In the genomic region with DNA sequence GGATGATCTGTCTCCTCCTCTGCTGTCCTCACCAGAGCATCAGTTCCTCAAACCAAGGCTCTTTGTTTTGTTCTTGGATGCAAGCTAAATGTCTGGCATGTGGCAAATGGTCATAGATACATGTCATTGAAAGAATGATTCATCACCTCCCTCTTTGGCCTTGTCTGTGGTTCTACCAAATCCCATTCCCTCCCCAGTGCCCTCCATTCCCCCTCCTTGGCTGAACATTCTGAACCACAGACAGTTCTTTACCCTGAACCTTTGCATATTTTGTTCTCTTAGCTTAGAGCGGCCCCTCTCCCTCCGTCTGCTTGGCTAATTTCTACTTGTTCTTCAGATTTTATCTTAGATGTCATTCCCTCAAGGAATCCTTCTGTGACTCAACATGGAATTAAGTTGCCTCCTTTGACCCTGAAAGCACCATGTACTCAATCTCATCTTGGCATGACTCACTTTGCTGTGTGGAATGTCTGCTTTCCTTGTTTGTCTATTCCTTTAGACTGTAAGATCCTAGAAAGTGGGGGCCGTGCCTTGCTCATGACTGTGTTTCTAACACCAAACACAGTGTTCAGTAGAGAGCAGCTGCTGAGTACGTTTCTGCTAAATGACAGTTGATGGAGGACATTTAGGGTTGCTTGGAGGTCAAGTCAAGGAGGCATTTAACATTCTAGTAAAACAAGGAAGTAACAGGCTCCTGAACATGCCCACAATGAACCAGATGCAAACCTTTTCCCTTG, we compare ENCODE assay signal across 9 cellular contexts. TPM values are rescaled to one million over a fixed set of nuclear protein-coding genes. Genes with fewer than 3 reads are reported as not detected.
DNase-seq lines count a peak whose midpoint lies in the region; ATAC-seq, FAIRE-seq and TF ChIP-seq lines count a peak whose summit lies in the region.
"Had no signal": no experiment of that assay in that cellular context is flagged by ENCODE, and none has a peak within 500 bp of the region (broad histone marks: within the 10 kb centered on the region; RNA-seq: fewer than 3 reads in every experiment).

No MANE protein-coding gene starts in this region.

- intact Hi-C loops in left cardiac atrium (cut with DNase I), result no loop called here

- no peak overlapping the region for H3K4me3 ChIP-seq in neural progenitor cell

- TF ChIP-seq CTCF in neural progenitor cell (IDR thresholded peaks at IDR 0.05), result no peak

- peak overlapping the region; percentile 74 for H3K27ac Mint-ChIP-seq in stimulated activated effector memory CD8-positive, alpha-beta T cell treated with anti-CD3 and anti-CD28 coated beads, Interleukin-12 subunit alpha, Interleukin-12 subunit beta, amount 100 ng/mL, for 72 hours
- H3K27ac Mint-ChIP-seq in neural progenitor cell, result no peak overlapping the region

- no peak overlapping the region for H3K9ac ChIP-seq in neural progenitor cell

- no peaks in the 10 kb centered on the region for H3K36me3 ChIP-seq in neural progenitor cell

- no peak overlapping the region for H3K27ac ChIP-seq in neural progenitor cell

- ATAC-seq in left cardiac atrium, result peak; percentile 56 to 91
- no peak for ATAC-seq in stimulated activated effector memory CD8-positive, alpha-beta T cell treated with anti-CD3 and anti-CD28 coated beads, Interleukin-12 subunit alpha, Interleukin-12 subunit beta, amount 100 ng/mL, for 72 hours
- no peak for ATAC-seq in GM18498 (IDR thresholded peaks at IDR 0.05; ENCODE audit: unreplicated experiment)

- H3K9me3 Mint-ChIP-seq in stimulated activated effector memory CD8-positive, alpha-beta T cell treated with anti-CD3 and anti-CD28 coated beads, Interleukin-12 subunit alpha, Interleukin-12 subunit beta, amount 100 ng/mL, for 72 hours, result no peaks in the 10 kb centered on the region
- no peaks in the 10 kb centered on the region for H3K9me3 Mint-ChIP-seq in neural progenitor cell

- peaks cover 68% of the 10 kb centered on the region for H3K4me1 Mint-ChIP-seq in stimulated activated effector memory CD8-positive, alpha-beta T cell treated with anti-CD3 and anti-CD28 coated beads, Interleukin-12 subunit alpha, Interleukin-12 subunit beta, amount 100 ng/mL, for 72 hours
- H3K4me1 Mint-ChIP-seq in neural progenitor cell, result peaks cover 41% of the 10 kb centered on the region

- H3K4me3 Mint-ChIP-seq in stimulated activated effector memory CD8-positive, alpha-beta T cell treated with anti-CD3 and anti-CD28 coated beads, Interleukin-12 subunit alpha, Interleukin-12 subunit beta, amount 100 ng/mL, for 72 hours, result peak overlapping the region; percentile 52
- H3K4me3 Mint-ChIP-seq in neural progenitor cell, result no peak overlapping the region

- peaks cover 8% of the 10 kb centered on the region for H3K27me3 Mint-ChIP-seq in neural progenitor cell (ENCODE audit: insufficient read depth, low read depth)

- H3K4me1 ChIP-seq in neural progenitor cell, result peaks cover 13% of the 10 kb centered on the region

- H3K27me3 ChIP-seq in neural progenitor cell, result no peaks in the 10 kb centered on the region

- H3K4me2 ChIP-seq in neural progenitor cell, result no peak overlapping the region

- H3K79me2 ChIP-seq in neural progenitor cell (ENCODE audit: low read depth), result no peaks in the 10 kb centered on the region

- peak; percentile 75 for FAIRE-seq in TTC549 (lab: Jason Lieb, UNC)
- FAIRE-seq: A204.1 had no signal

- peak; percentile 21 for DNase-seq in NCI-H2227 (lab: John Stamatoyannopoulos, UW; ENCODE audit: unreplicated experiment)
- DNase-seq in NCI-H2227 treated with DMSO at 0.1 percent for 48 hours (lab: John Stamatoyannopoulos, UW), result no peak
- peak; percentile 42 for DNase-seq in left cardiac atrium
- no peak for DNase-seq in stimulated activated effector memory CD8-positive, alpha-beta T cell treated with anti-CD3 and anti-CD28 coated beads, Interleukin-12 subunit alpha, Interleukin-12 subunit beta, amount 100 ng/mL, for 72 hours (ENCODE audit: low spot score in 2 of 2)
- no peak for DNase-seq in neural progenitor cell (ENCODE audit: low spot score)
- DNase-seq in stimulated activated CD4-positive, alpha-beta T cell treated with anti-CD3 and anti-CD28 coated beads, Interleukin-2, amount 100 ng/mL, for 48 hours, result no peak

- H2AFZ ChIP-seq in neural progenitor cell (replicated peaks), result no peak overlapping the region

- H3F3A ChIP-seq in neural progenitor cell (ENCODE audit: low read depth), result no peaks in the 10 kb centered on the region

- no peaks in the 10 kb centered on the region for H3K9me3 ChIP-seq in neural progenitor cell (ENCODE audit: low read depth)

- peaks cover 50% of the 10 kb centered on the region for H3K36me3 Mint-ChIP-seq in stimulated activated effector memory CD8-positive, alpha-beta T cell treated with anti-CD3 and anti-CD28 coated beads, Interleukin-12 subunit alpha, Interleukin-12 subunit beta, amount 100 ng/mL, for 72 hours
- H3K36me3 Mint-ChIP-seq in neural progenitor cell, result no peaks in the 10 kb centered on the region

- no peaks in the 10 kb centered on the region for H4K20me1 ChIP-seq in neural progenitor cell (ENCODE audit: low read depth)

RNA-seq across cellular contexts. Expression of a gene that starts 8.1 kb away (rescaled TPM):
- total RNA-seq in left cardiac atrium, result 10 to 100 TPM; 12.8 to 26.9 TPM
- total RNA-seq in neural progenitor cell (ENCODE audit: low replicate concordance), result not detected in 2 replicates

Comparison
In these comparisons a context has a peak if more than half of its experiments do, and no peak if none do; other contexts are left out.
1. DNase-seq: peak in NCI-H2227 (single experiment) and left cardiac atrium (single experiment); none in NCI-H2227 treated with DMSO at 0.1 percent for 48 hours (single experiment), stimulated activated effector memory CD8-positive, alpha-beta T cell treated with anti-CD3 and anti-CD28 coated beads, Interleukin-12 subunit alpha, Interleukin-12 subunit beta, amount 100 ng/mL, for 72 hours (0 of 2), neural progenitor cell (single experiment) and stimulated activated CD4-positive, alpha-beta T cell treated with anti-CD3 and anti-CD28 coated beads, Interleukin-2, amount 100 ng/mL, for 48 hours (0 of 2).
2. ATAC-seq: peak in left cardiac atrium (2 of 2); none in stimulated activated effector memory CD8-positive, alpha-beta T cell treated with anti-CD3 and anti-CD28 coated beads, Interleukin-12 subunit alpha, Interleukin-12 subunit beta, amount 100 ng/mL, for 72 hours (single experiment) and GM18498 (single experiment).
3. RNA of a gene that starts 8.1 kb away (total RNA-seq): 12.8 to 26.9 TPM in left cardiac atrium; not detected in neural progenitor cell; every median in the first group is over 10 times any median in the second.